11 cellular contexts compared by ENCODE assay signal in the genomic region with DNA sequence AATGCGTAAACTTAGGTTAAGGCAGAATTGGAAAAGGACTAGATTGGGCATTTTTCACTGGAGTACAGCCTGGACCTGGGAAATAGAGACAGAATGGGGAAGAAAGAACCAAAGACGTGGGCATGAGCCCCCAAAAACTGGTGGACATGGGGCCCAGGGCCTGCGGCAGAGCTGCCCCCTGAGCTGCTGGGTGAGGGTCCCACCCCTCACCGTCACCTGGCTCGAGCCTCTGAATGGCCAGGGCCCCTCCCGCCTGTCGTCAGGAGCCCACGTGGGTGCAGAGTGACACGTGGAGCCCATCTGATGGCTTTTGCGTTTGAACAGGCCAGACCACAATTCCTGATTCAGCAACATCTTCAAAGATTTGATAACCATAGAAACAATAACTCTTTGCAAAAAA.
"Had no signal": no experiment of that assay in that cellular context is flagged by ENCODE, and none has a peak within 500 bp of the region (broad histone marks: within the 10 kb centered on the region; RNA-seq: fewer than 3 reads in every experiment).

No MANE protein-coding gene starts in this region.

- ATAC-seq: activated T-cell treated with anti-CD3 and anti-CD28 coated beads, Interleukin-2, amount 50 U/mL, for 4 hours; T-cell had no signal

- H3K4me1 ChIP-seq: stomach had no signal

- H3K4me1 Mint-ChIP-seq: T-cell had no signal

- H3K27me3 ChIP-seq: cardiac muscle cell, stomach had no signal

- H3K27ac ChIP-seq: cardiac muscle cell, SK-N-MC, stomach, thoracic aorta had no signal

- H3K4me3 ChIP-seq: cardiac muscle cell, SK-N-MC, stomach, thoracic aorta had no signal

- H3K27me3 Mint-ChIP-seq: natural killer cell treated with Interleukin-12 subunit alpha and Interleukin-12 subunit beta and Interleukin-15 and Interleukin-18, amount 100 ng/mL, for 72 hours had no signal

- DNase-seq: activated T-cell treated with anti-CD3 and anti-CD28 coated beads, Interleukin-2, amount 50 U/mL, for 4 hours; erythroblast; hypothalamus; occipital lobe; T1000 had no signal

- H3K9me3 ChIP-seq: stomach, thoracic aorta had no signal

- H3K9me3 Mint-ChIP-seq: activated T-cell treated with anti-CD3 and anti-CD28 coated beads, Interleukin-2, amount 50 U/mL, for 4 hours; natural killer cell treated with Interleukin-12 subunit alpha and Interleukin-12 subunit beta and Interleukin-15 and Interleukin-18, amount 100 ng/mL, for 72 hours; T-cell had no signal

- H3K36me3 ChIP-seq: cardiac muscle cell, stomach, thoracic aorta had no signal

- H3K27ac Mint-ChIP-seq: natural killer cell treated with Interleukin-12 subunit alpha and Interleukin-12 subunit beta and Interleukin-15 and Interleukin-18, amount 100 ng/mL, for 72 hours; T-cell had no signal

- H3K4me3 Mint-ChIP-seq: activated T-cell treated with anti-CD3 and anti-CD28 coated beads, Interleukin-2, amount 50 U/mL, for 4 hours; natural killer cell treated with Interleukin-12 subunit alpha and Interleukin-12 subunit beta and Interleukin-15 and Interleukin-18, amount 100 ng/mL, for 72 hours; T-cell had no signal

- H3K36me3 Mint-ChIP-seq: natural killer cell treated with Interleukin-12 subunit alpha and Interleukin-12 subunit beta and Interleukin-15 and Interleukin-18, amount 100 ng/mL, for 72 hours; T-cell had no signal
